ENCODE assay signal across 9 cellular contexts in genomic region chr12:13661005-13661887, GRCh38.
DNase-seq lines count a peak whose midpoint lies in the region; ATAC-seq and TF ChIP-seq lines count a peak whose summit lies in the region.
"Had no signal": no experiment of that assay in that cellular context is flagged by ENCODE, and none has a peak within 500 bp of the region (broad histone marks: within the 10 kb centered on the region; RNA-seq: fewer than 3 reads in every experiment).

No MANE protein-coding gene starts in this region.

- TF ChIP-seq CTCF in C4-2B (conservative IDR thresholded peaks at IDR 0.05) (peak; percentile 88), HL-60 (IDR thresholded peaks at IDR 0.05; ENCODE audit: insufficient read depth, low read length) (peak; percentile 66), Peyer's patch (IDR thresholded peaks at IDR 0.05) (peak; percentile 44 to 87 (median 80)), dorsolateral prefrontal cortex (IDR thresholded peaks at IDR 0.05 in 54 of 56, conservative IDR thresholded peaks at IDR 0.05 in 2 of 56; ENCODE audit: low read depth in 1 of 56, partially characterized antibody in 56 of 56) (peak; percentile 66 to 93 (median 83)), lower lobe of right lung (IDR thresholded peaks at IDR 0.05) (peak; percentile 82), testis (IDR thresholded peaks at IDR 0.05) (peak; percentile 51 to 81 (median 62))

- H3K9me3 ChIP-seq in Peyer's patch (no peaks in the 10 kb centered on the region), lower lobe of right lung (no peaks in the 10 kb centered on the region), testis (no peaks in the 10 kb centered on the region)

- H3K27ac ChIP-seq in C4-2B, result no peak overlapping the region
- no peak overlapping the region for H3K27ac ChIP-seq in HL-60 (replicated peaks)
- H3K27ac ChIP-seq in Peyer's patch, result no peak overlapping the region
- no peak overlapping the region for H3K27ac ChIP-seq in dorsolateral prefrontal cortex
- no peak overlapping the region for H3K27ac ChIP-seq in lower lobe of right lung
- H3K27ac ChIP-seq in testis, result no peak overlapping the region

- H3K27me3 ChIP-seq in HL-60 (ENCODE audit: insufficient read depth, poor library complexity, severe bottlenecking) (peaks cover 4% of the 10 kb centered on the region), Peyer's patch (no peaks in the 10 kb centered on the region), dorsolateral prefrontal cortex (peaks cover 0 to 5% (median 0%) of the 10 kb centered on the region in 45 donors), lower lobe of right lung (ENCODE audit: low read depth) (peaks cover 5% of the 10 kb centered on the region), testis (no peaks in the 10 kb centered on the region)

- 37 to 40% methylated on average over 11 of the region's 11 CpGs for WGBS in testis, 2 donors

- H3K4me1 ChIP-seq in Peyer's patch (no peaks in the 10 kb centered on the region), lower lobe of right lung (no peaks in the 10 kb centered on the region), testis (no peaks in the 10 kb centered on the region)

- intact Hi-C loops in dorsolateral prefrontal cortex (cut with DNase I), result loop anchor here (2.0 to 10.0 kb wide), 2 partner anchors 382 to 386 kb away; no protein-coding TSS in a partner anchor
- intact Hi-C loops in lower lobe of right lung (cut with DNase I), result no loop called here
- intact Hi-C loops in testis (cut with DNase I; ENCODE audit: low total_unique reads), result no loop called here

- DNase-seq in HL-60 (ENCODE audit: low read depth in 1 of 2, low spot score in 1 of 2), result peak in 1 of 2 experiments; percentile 22
- DNase-seq in Peyer's patch, result peak; percentile 20 to 78 (median 48)
- peak; percentile 23 to 74 (median 56) for DNase-seq in dorsolateral prefrontal cortex
- no peak for DNase-seq in lower lobe of right lung
- peak; percentile 72 for DNase-seq in testis
- DNase-seq in mesenteric fat pad (ENCODE audit: low spot score), result no peak

- no peak overlapping the region for H3K4me3 ChIP-seq in HL-60 (replicated peaks; ENCODE audit: insufficient read depth, low read length)
- H3K4me3 ChIP-seq in Peyer's patch, result no peak overlapping the region
- H3K4me3 ChIP-seq in dorsolateral prefrontal cortex, result peak overlapping the region in 4 of 59 donors; percentile 10 to 37 (median 16)
- H3K4me3 ChIP-seq in lower lobe of right lung, result no peak overlapping the region
- no peak overlapping the region for H3K4me3 ChIP-seq in testis

- ATAC-seq in GM18519 (IDR thresholded peaks at IDR 0.05; ENCODE audit: low FRiP score, unreplicated experiment) (peak; percentile 68), lower lobe of right lung (peak; percentile 80 to 83)
- ATAC-seq: naive thymus-derived CD8-positive, alpha-beta T cell had no signal

- no peaks in the 10 kb centered on the region for H3K36me3 ChIP-seq in Peyer's patch
- H3K36me3 ChIP-seq in lower lobe of right lung, result no peaks in the 10 kb centered on the region
- H3K36me3 ChIP-seq in testis (ENCODE audit: low read depth, missing control alignments), result no peaks in the 10 kb centered on the region

- TF ChIP-seq POLR2A in Peyer's patch (IDR thresholded peaks at IDR 0.05) (no peak), testis (IDR thresholded peaks at IDR 0.05) (no peak)

Comparison
In these comparisons a context has a peak if more than half of its experiments do, and no peak if none do; other contexts are left out.
1. DNase-seq: peak in Peyer's patch (3 of 3), dorsolateral prefrontal cortex (10 of 10) and testis (single experiment); none in lower lobe of right lung (single experiment) and mesenteric fat pad (single experiment).
2. intact Hi-C loops: an anchor here in dorsolateral prefrontal cortex (2.0 to 10.0 kb wide); none called in lower lobe of right lung and testis.
3. Peak in every context shown above with its lines, with median percentiles within 50 percentile points of each other: CTCF ChIP-seq.